In genomic region chr3:168472811-168473210, GRCh38 we compare ENCODE assay signal across 37 cellular contexts.
"Had no signal": no experiment of that assay in that cellular context is flagged by ENCODE, and none has a peak within 500 bp of the region (broad histone marks: within the 10 kb centered on the region; RNA-seq: fewer than 3 reads in every experiment).

No MANE protein-coding gene starts in this region.

- H3K9me3 Mint-ChIP-seq: activated CD4-positive, alpha-beta memory T cell treated with anti-CD3 and anti-CD28 coated beads for 36 hours; activated CD4-positive, alpha-beta T cell treated with anti-CD3 and anti-CD28 coated beads, Interleukin-2, amount 10 ng/mL, durations not matched to agents 24 days and 14 days; activated CD8-positive, alpha-beta T cell treated with anti-CD3 and anti-CD28 coated beads for 36 hours; activated naive CD4-positive, alpha-beta T cell treated with anti-CD3 and anti-CD28 coated beads for 36 hours; activated naive CD4-positive, alpha-beta T cell treated with anti-CD3 and anti-CD28 coated beads, Interleukin-2, amount 50 U/mL, for 72 hours; activated naive CD8-positive, alpha-beta T cell treated with anti-CD3 and anti-CD28 coated beads for 36 hours; activated T-cell treated with anti-CD3 and anti-CD28 coated beads, Interleukin-2, amount 50 U/mL, for 4 hours; activated T-cell treated with anti-CD3 and anti-CD28 coated beads, Interleukin-2, amount 50 U/mL, for 72 hours; activated T-helper 1 cell treated with anti-CD3 and anti-CD28 coated beads, Interleukin-12 subunit alpha, Interleukin-12 subunit beta, Interleukin-2, Interleukin-4 antibody, amounts not matched to agents 30 ng/mL and 10 ng/mL and 1 ng/mL, durations not matched to agents 14 hours and 24 hours and 36 hours; activated T-helper 17 cell treated with anti-CD3 and anti-CD28 coated beads, Interleukin-2, amount 50 U/mL, for 72 hours; brain; central memory CD8-positive, alpha-beta T cell; T-helper 1 cell treated with Interleukin-12 subunit alpha and Interleukin-12 subunit beta and Interleukin-4 antibody, amounts not matched to agents 30 μg/mL and 1 μg/mL, for 36 hours; T-helper 2 cell treated with Interferon-gamma antibody and Interleukin-4, amounts not matched to agents 5 μg/mL and 100 μg/mL, for 36 hours; WTC11 had no signal

- H3K36me3 Mint-ChIP-seq: activated CD4-positive, alpha-beta memory T cell treated with anti-CD3 and anti-CD28 coated beads for 36 hours; activated naive CD4-positive, alpha-beta T cell treated with anti-CD3 and anti-CD28 coated beads, Interleukin-2, amount 50 U/mL, for 72 hours; activated naive CD8-positive, alpha-beta T cell treated with anti-CD3 and anti-CD28 coated beads for 36 hours; brain; WTC11 had no signal

- H3K27me3 ChIP-seq: adrenal gland, cardiac muscle cell had no signal

- H3K27ac ChIP-seq: adrenal gland, cardiac muscle cell, WERI-Rb-1 had no signal

- H3K27me3 Mint-ChIP-seq: activated CD4-positive, alpha-beta memory T cell treated with anti-CD3 and anti-CD28 coated beads for 36 hours; activated CD4-positive, alpha-beta T cell treated with anti-CD3 and anti-CD28 coated beads for 36 hours; activated CD4-positive, alpha-beta T cell treated with anti-CD3 and anti-CD28 coated beads, Interleukin-2, amount 10 ng/mL, durations not matched to agents 24 days and 14 days; activated CD8-positive, alpha-beta T cell treated with anti-CD3 and anti-CD28 coated beads for 36 hours; activated naive CD8-positive, alpha-beta T cell treated with anti-CD3 and anti-CD28 coated beads for 36 hours; activated T-helper 17 cell treated with anti-CD3 and anti-CD28 coated beads, Interleukin-2, amount 50 U/mL, for 72 hours; central memory CD8-positive, alpha-beta T cell had no signal

- H3K4me1 Mint-ChIP-seq: activated CD4-positive, alpha-beta T cell treated with anti-CD3 and anti-CD28 coated beads for 36 hours; activated CD4-positive, alpha-beta T cell treated with anti-CD3 and anti-CD28 coated beads, Interleukin-2, amount 10 ng/mL, durations not matched to agents 24 days and 14 days; activated naive CD8-positive, alpha-beta T cell treated with anti-CD3 and anti-CD28 coated beads for 36 hours; activated T-helper 17 cell treated with anti-CD3 and anti-CD28 coated beads, Interleukin-2, amount 50 U/mL, for 72 hours; central memory CD8-positive, alpha-beta T cell had no signal

- H3K4me3 ChIP-seq: adrenal gland, cardiac muscle cell had no signal

- H3K36me3 ChIP-seq: adrenal gland, cardiac muscle cell, WERI-Rb-1 had no signal

- H3K4me3 Mint-ChIP-seq: activated CD4-positive, alpha-beta memory T cell treated with anti-CD3 and anti-CD28 coated beads for 36 hours; activated CD4-positive, alpha-beta T cell treated with anti-CD3 and anti-CD28 coated beads for 36 hours; activated CD4-positive, alpha-beta T cell treated with anti-CD3 and anti-CD28 coated beads, Interleukin-2, amount 10 ng/mL, durations not matched to agents 24 days and 14 days; activated CD8-positive, alpha-beta T cell treated with anti-CD3 and anti-CD28 coated beads for 36 hours; activated naive CD4-positive, alpha-beta T cell treated with anti-CD3 and anti-CD28 coated beads for 36 hours; activated naive CD8-positive, alpha-beta T cell treated with anti-CD3 and anti-CD28 coated beads for 36 hours; activated T-cell treated with anti-CD3 and anti-CD28 coated beads, Interleukin-2, amount 50 U/mL, for 4 hours; activated T-cell treated with anti-CD3 and anti-CD28 coated beads, Interleukin-2, amount 50 U/mL, for 72 hours; activated T-helper 1 cell treated with anti-CD3 and anti-CD28 coated beads, Interleukin-12 subunit alpha, Interleukin-12 subunit beta, Interleukin-2, Interleukin-4 antibody, amounts not matched to agents 30 ng/mL and 10 ng/mL and 1 ng/mL, durations not matched to agents 14 hours and 24 hours and 36 hours; activated T-helper 17 cell treated with anti-CD3 and anti-CD28 coated beads, Interleukin-2, amount 50 U/mL, for 72 hours; brain; central memory CD8-positive, alpha-beta T cell; T-helper 1 cell treated with Interleukin-12 subunit alpha and Interleukin-12 subunit beta and Interleukin-4 antibody, amounts not matched to agents 30 μg/mL and 1 μg/mL, for 36 hours; T-helper 2 cell treated with Interferon-gamma antibody and Interleukin-4, amounts not matched to agents 5 μg/mL and 100 μg/mL, for 36 hours; WTC11 had no signal

- H3K27ac Mint-ChIP-seq: activated CD4-positive, alpha-beta memory T cell treated with anti-CD3 and anti-CD28 coated beads for 36 hours; activated CD4-positive, alpha-beta T cell treated with anti-CD3 and anti-CD28 coated beads for 36 hours; activated CD4-positive, alpha-beta T cell treated with anti-CD3 and anti-CD28 coated beads, Interleukin-2, amount 10 ng/mL, durations not matched to agents 24 days and 14 days; activated CD8-positive, alpha-beta T cell treated with anti-CD3 and anti-CD28 coated beads for 36 hours; activated naive CD4-positive, alpha-beta T cell treated with anti-CD3 and anti-CD28 coated beads for 36 hours; activated naive CD4-positive, alpha-beta T cell treated with anti-CD3 and anti-CD28 coated beads, Interleukin-2, amount 50 U/mL, for 72 hours; activated naive CD8-positive, alpha-beta T cell treated with anti-CD3 and anti-CD28 coated beads for 36 hours; activated T-cell treated with anti-CD3 and anti-CD28 coated beads, Interleukin-2, amount 50 U/mL, for 72 hours; activated T-helper 1 cell treated with anti-CD3 and anti-CD28 coated beads, Interleukin-12 subunit alpha, Interleukin-12 subunit beta, Interleukin-2, Interleukin-4 antibody, amounts not matched to agents 30 ng/mL and 10 ng/mL and 1 ng/mL, durations not matched to agents 14 hours and 24 hours and 36 hours; activated T-helper 17 cell treated with anti-CD3 and anti-CD28 coated beads, Interleukin-2, amount 50 U/mL, for 72 hours; T-helper 1 cell treated with Interleukin-12 subunit alpha and Interleukin-12 subunit beta and Interleukin-4 antibody, amounts not matched to agents 30 μg/mL and 1 μg/mL, for 36 hours; T-helper 2 cell treated with Interferon-gamma antibody and Interleukin-4, amounts not matched to agents 5 μg/mL and 100 μg/mL, for 36 hours had no signal

- H3K9me3 ChIP-seq: adrenal gland had no signal

- DNase-seq: activated CD4-positive, alpha-beta memory T cell treated with anti-CD3 and anti-CD28 coated beads for 36 hours; activated CD4-positive, alpha-beta T cell treated with anti-CD3 and anti-CD28 coated beads for 1 hour; activated CD4-positive, alpha-beta T cell treated with anti-CD3 and anti-CD28 coated beads for 36 hours; activated CD4-positive, alpha-beta T cell treated with anti-CD3 and anti-CD28 coated beads, Interleukin-2, amount 10 ng/mL, durations not matched to agents 24 days and 14 days; activated CD4-positive, alpha-beta T cell treated with anti-CD3 and anti-CD28 coated beads, Interleukin-2, amount 50 U/mL, for 1 hour; activated CD4-positive, alpha-beta T cell treated with anti-CD3 and anti-CD28 coated beads, Interleukin-2, amount 50 U/mL, for 4 hours; activated CD4-positive, CD25-positive, alpha-beta regulatory T cell; activated CD8-positive, alpha-beta memory T cell treated with anti-CD3 and anti-CD28 coated beads, Interleukin-2, amount 50 U/mL, for 4 hours; activated CD8-positive, alpha-beta T cell treated with anti-CD3 and anti-CD28 coated beads for 36 hours; activated effector memory CD4-positive, alpha-beta T cell treated with anti-CD3 and anti-CD28 coated beads, Interleukin-2, amount 50 U/mL, for 16 hours; activated gamma-delta T cell treated with Interleukin-2 at 50 U/mL for 16 hours; activated naive CD4-positive, alpha-beta T cell; activated naive CD4-positive, alpha-beta T cell treated with anti-CD3 and anti-CD28 coated beads for 36 hours; activated naive CD4-positive, alpha-beta T cell treated with anti-CD3 and anti-CD28 coated beads, Interleukin-2, amount 50 U/mL, for 16 hours; activated naive CD8-positive, alpha-beta T cell treated with anti-CD3 and anti-CD28 coated beads for 36 hours; activated T-cell treated with anti-CD3 and anti-CD28 coated beads for 4 hours; activated T-cell treated with anti-CD3 and anti-CD28 coated beads, Interleukin-2, amount 50 U/mL, for 1 hour; activated T-cell treated with anti-CD3 and anti-CD28 coated beads, Interleukin-2, amount 50 U/mL, for 4 hours; activated T-cell treated with anti-CD3 and anti-CD28 coated beads, Interleukin-2, amount 50 U/mL, for 72 hours; adrenal gland; amniotic stem cell; aorta; caudate nucleus; cerebellar nuclear complex; T-helper 1 cell; T-helper 2 cell; T-helper 9 cell; WERI-Rb-1 had no signal

- H3K4me1 ChIP-seq: adrenal gland had no signal
